ENCODE assay signal across 26 cellular contexts in the genomic region with DNA sequence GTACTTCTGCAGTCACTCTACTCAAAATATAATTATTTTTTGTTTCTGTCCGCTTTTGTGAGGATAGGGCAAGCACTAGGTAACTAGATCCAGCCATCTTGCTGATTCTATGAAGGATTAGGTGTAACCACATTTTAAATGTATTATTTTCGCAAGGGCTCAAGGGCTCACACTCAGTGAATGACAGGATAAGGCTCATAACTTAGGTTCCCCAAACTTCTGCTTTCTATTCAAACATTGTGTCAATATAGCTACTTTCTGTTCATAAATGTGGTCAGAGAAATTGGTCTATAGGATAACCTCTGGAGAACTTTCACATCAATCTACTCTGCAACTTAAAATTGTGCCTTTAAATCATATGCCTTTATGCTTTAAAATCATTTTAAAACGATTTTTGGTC.
"Had no signal": no experiment of that assay in that cellular context is flagged by ENCODE, and none has a peak within 500 bp of the region (broad histone marks: within the 10 kb centered on the region; RNA-seq: fewer than 3 reads in every experiment).

No MANE protein-coding gene starts in this region.

- DNase-seq: dermis blood vessel endothelial cell; effector memory CD4-positive, alpha-beta T cell; foreskin keratinocyte; heart left ventricle; kidney; left lung; mesenchymal stem cell; midbrain; naive thymus-derived CD8-positive, alpha-beta T cell; nephron progenitor cell; nucleus accumbens; sigmoid colon; stimulated activated CD4-positive, alpha-beta T cell treated with anti-CD3 and anti-CD28 coated beads, Interleukin-2, amount 100 ng/mL, for 24 hours; stimulated activated CD4-positive, alpha-beta T cell treated with anti-CD3 and anti-CD28 coated beads, Interleukin-4, amount 100 ng/mL, for 24 hours; stimulated activated naive CD4-positive, alpha-beta T cell treated with Interleukin-2 at 50 U/mL for 16 hours; stomach; thyroid gland; trophoblast cell had no signal

- FAIRE-seq: endothelial cell of umbilical vein, kidney had no signal

- H3K79me2 ChIP-seq: hepatocyte had no signal

- H3K4me2 ChIP-seq: hepatocyte had no signal

- H3K36me3 ChIP-seq: esophagus muscularis mucosa, gastroesophageal sphincter, heart left ventricle, left lung, prostate gland, right atrium auricular region, sigmoid colon, stomach, thyroid gland, vagina had no signal

- H2AFZ ChIP-seq: hepatocyte had no signal

- H3K27me3 ChIP-seq: esophagus muscularis mucosa, foreskin keratinocyte, gastroesophageal sphincter, heart left ventricle, hepatocyte, left lung, right atrium auricular region, sigmoid colon, stomach, thyroid gland, vagina had no signal

- H3K4me3 ChIP-seq: esophagus muscularis mucosa, gastroesophageal sphincter, heart left ventricle, hepatocyte, left lung, prostate gland, right atrium auricular region, sigmoid colon, stomach, thyroid gland, vagina had no signal

- H3K4me1 ChIP-seq: esophagus muscularis mucosa, foreskin keratinocyte, gastroesophageal sphincter, heart left ventricle, left lung, prostate gland, right atrium auricular region, sigmoid colon, stomach, thyroid gland, vagina had no signal

- H3K9me3 ChIP-seq: esophagus muscularis mucosa, gastroesophageal sphincter, heart left ventricle, left lung, prostate gland, right atrium auricular region, sigmoid colon, stomach, thyroid gland, vagina had no signal

- ATAC-seq: foreskin keratinocyte; gastroesophageal sphincter; heart left ventricle; left lung; naive thymus-derived CD8-positive, alpha-beta T cell; stimulated activated effector memory CD8-positive, alpha-beta T cell treated with anti-CD3 and anti-CD28 coated beads, Interleukin-12 subunit alpha, Interleukin-12 subunit beta, amount 100 ng/mL, for 72 hours had no signal

- H3K27ac ChIP-seq: esophagus muscularis mucosa, foreskin keratinocyte, gastroesophageal sphincter, heart left ventricle, hepatocyte, left lung, prostate gland, right atrium auricular region, sigmoid colon, stomach, thyroid gland, vagina had no signal
